ENCODE assay signal across 3 cellular contexts in genomic region chr21:16587671-16588379, GRCh38.
TF ChIP-seq lines count a peak whose summit lies in the region.

No MANE protein-coding gene starts in this region.

TF ChIP-seq in liver, 16 proteins besides CTCF, POLR2A, EP300 and RAD21:
- TF ChIP-seq REST (IDR thresholded peaks at IDR 0.05) (no peak), JUND (IDR thresholded peaks at IDR 0.05) (peak; percentile 64 to 80), SP1 (IDR thresholded peaks at IDR 0.05) (no peak), TAF1 (conservative IDR thresholded peaks at IDR 0.05) (no peak), FOXA1 (IDR thresholded peaks at IDR 0.05) (no peak)

TF ChIP-seq in HepG2, 621 proteins besides CTCF, POLR2A, EP300 and RAD21 (continued from another document and continues in another):
- TF ChIP-seq RERE (CRISPR knock-in tag; IDR thresholded peaks at IDR 0.05; ENCODE audit: low read depth) (no peak), ZNF704 (CRISPR knock-in tag; IDR thresholded peaks at IDR 0.05; ENCODE audit: borderline replicate concordance) (no peak), TRIM22 (IDR thresholded peaks at IDR 0.05) (no peak), CAMTA2 (CRISPR knock-in tag; IDR thresholded peaks at IDR 0.05; ENCODE audit: borderline replicate concordance) (no peak), ZBTB2 (CRISPR knock-in tag; IDR thresholded peaks at IDR 0.05; ENCODE audit: low read depth) (no peak), ZBTB44 (CRISPR knock-in tag; IDR thresholded peaks at IDR 0.05) (no peak), PHB2 (IDR thresholded peaks at IDR 0.05; ENCODE audit: partially characterized antibody) (no peak), ELK4 (CRISPR knock-in tag; IDR thresholded peaks at IDR 0.05; ENCODE audit: borderline replicate concordance) (no peak), ZFP36 (IDR thresholded peaks at IDR 0.05; ENCODE audit: borderline replicate concordance, low read depth, low read length, partially characterized antibody) (no peak), KAT2B (IDR thresholded peaks at IDR 0.05; ENCODE audit: borderline replicate concordance, low read depth, low read length) (no peak)

TF ChIP-seq in endothelial cell of umbilical vein, 7 proteins besides CTCF, POLR2A, EP300 and RAD21 (continued from another document):
- TF ChIP-seq JUN (IDR thresholded peaks at IDR 0.05; ENCODE audit: borderline replicate concordance, insufficient read depth, insufficient read length, low read depth) (peak; percentile 43), EZH2 (IDR thresholded peaks at IDR 0.05; ENCODE audit: borderline replicate concordance, low read depth, low read length, severe bottlenecking) (no peak), POLR2AphosphoS5 (IDR thresholded peaks at IDR 0.05; ENCODE audit: insufficient read depth, low read depth, low read length) (no peak), GATA2 (IDR thresholded peaks at IDR 0.05; ENCODE audit: insufficient read depth, insufficient read length, low read depth, low read length) (peak; percentile 27)
TF ChIP-seq in endothelial cell of umbilical vein: peak in this region for 3.
